Comparison of ENCODE assay signal across 9 cellular contexts in genomic region chr20:37914367-37914671, GRCh38. TPM values are rescaled to one million over a fixed set of nuclear protein-coding genes. Genes with fewer than 3 reads are reported as not detected.
A peak's percentile ranks its signal among the peaks of the same experiment; 100 is the strongest.
DNase-seq lines count a peak whose midpoint lies in the region; ATAC-seq and TF ChIP-seq lines count a peak whose summit lies in the region.
"Had no signal": no experiment of that assay in that cellular context is flagged by ENCODE, and none has a peak within 500 bp of the region (broad histone marks: within the 10 kb centered on the region; RNA-seq: fewer than 3 reads in every experiment).

No MANE protein-coding gene starts in this region.

- no peak for ATAC-seq in central memory CD8-positive, alpha-beta T cell (replicated peaks; ENCODE audit: extremely low read depth, poor library complexity, severe bottlenecking)
- ATAC-seq in naive thymus-derived CD4-positive, alpha-beta T cell, result no peak
- ATAC-seq in GM21423 (IDR thresholded peaks at IDR 0.05; ENCODE audit: unreplicated experiment), result no peak

- peaks cover 26% of the 10 kb centered on the region for H3K27me3 Mint-ChIP-seq in central memory CD8-positive, alpha-beta T cell
- peaks cover 16 to 64% (median 34%) of the 10 kb centered on the region in 5 donors for H3K27me3 Mint-ChIP-seq in naive thymus-derived CD4-positive, alpha-beta T cell

- H3K4me1 ChIP-seq in A673 (ENCODE audit: insufficient read depth, low read length, poor library complexity, severe bottlenecking), result peaks cover 81% of the 10 kb centered on the region
- peaks cover 43% of the 10 kb centered on the region for H3K4me1 ChIP-seq in HUES6 (ENCODE audit: control insufficient read depth, insufficient read depth, low read length)
- H3K4me1 ChIP-seq in naive thymus-derived CD4-positive, alpha-beta T cell (ENCODE audit: control insufficient read depth in 2 of 2, insufficient read depth in 2 of 2, low read length in 2 of 2), result peaks cover 0 to 6% of the 10 kb centered on the region in 2 donors
- peaks cover 0 to 8% (median 0%) of the 10 kb centered on the region in 4 donors for H3K4me1 ChIP-seq in Peyer's patch

- H3K36me3 ChIP-seq in A673 (ENCODE audit: insufficient read depth, low read length, poor library complexity, severe bottlenecking), result no peaks in the 10 kb centered on the region
- no peaks in the 10 kb centered on the region for H3K36me3 ChIP-seq in HUES6 (ENCODE audit: control insufficient read depth, insufficient read depth, low read length)
- H3K36me3 ChIP-seq in naive thymus-derived CD4-positive, alpha-beta T cell (ENCODE audit: control insufficient read depth in 2 of 3, insufficient read depth in 3 of 3, low read length in 3 of 3), result no peaks in the 10 kb centered on the region
- H3K36me3 ChIP-seq in Peyer's patch, result no peaks in the 10 kb centered on the region

- no peak overlapping the region for H3K9ac ChIP-seq in HUES6 (ENCODE audit: low read length)

- H3K27ac ChIP-seq in A673 (ENCODE audit: low read depth, low read length, poor library complexity, severe bottlenecking), result peak overlapping the region; percentile 94
- no peak overlapping the region for H3K27ac ChIP-seq in HUES6 (ENCODE audit: low read depth, low read length)
- H3K27ac ChIP-seq in naive thymus-derived CD4-positive, alpha-beta T cell (ENCODE audit: low read depth, low read length), result no peak overlapping the region
- H3K27ac ChIP-seq in Peyer's patch, result no peak overlapping the region

- peak overlapping the region; percentile 0 for H3K4me3 Mint-ChIP-seq in central memory CD8-positive, alpha-beta T cell
- peak overlapping the region in 8 of 10 donors; percentile 58 to 80 (median 74) for H3K4me3 Mint-ChIP-seq in naive thymus-derived CD4-positive, alpha-beta T cell

- DNase-seq in A673 (ENCODE audit: low spot score), result no peak
- DNase-seq in central memory CD8-positive, alpha-beta T cell (ENCODE audit: low spot score in 2 of 2), result no peak
- DNase-seq in naive thymus-derived CD4-positive, alpha-beta T cell, result no peak
- no peak for DNase-seq in Peyer's patch
- no peak for DNase-seq in EL
- DNase-seq in activated naive CD4-positive, alpha-beta T cell (lab: John Stamatoyannopoulos, UW), result no peak
- DNase-seq: DMS79 treated with DMSO at 0.1 percent for 48 hours had no signal

- no peaks in the 10 kb centered on the region for H3K27me3 ChIP-seq in A673 (replicated peaks; ENCODE audit: insufficient read depth, low read depth, low read length, poor library complexity)
- H3K27me3 ChIP-seq in HUES6 (ENCODE audit: control insufficient read depth, insufficient read depth, low read length), result peaks cover 75% of the 10 kb centered on the region
- H3K27me3 ChIP-seq in naive thymus-derived CD4-positive, alpha-beta T cell (ENCODE audit: control insufficient read depth in 2 of 2, insufficient read depth in 2 of 2, low read length in 2 of 2), result no peaks in the 10 kb centered on the region
- H3K27me3 ChIP-seq in Peyer's patch, result no peaks in the 10 kb centered on the region

- no peaks in the 10 kb centered on the region for H3K4me1 Mint-ChIP-seq in central memory CD8-positive, alpha-beta T cell
- peaks cover 6 to 27% (median 22%) of the 10 kb centered on the region in 7 donors for H3K4me1 Mint-ChIP-seq in naive thymus-derived CD4-positive, alpha-beta T cell

- intact Hi-C loops in A673 (cut with micrococcal nuclease; ENCODE audit: unreplicated experiment), result no loop called here
- intact Hi-C loops in naive thymus-derived CD4-positive, alpha-beta T cell (cut with micrococcal nuclease), result no loop called here

- H3K9me3 ChIP-seq in A673 (ENCODE audit: low read depth, low read length, poor library complexity, severe bottlenecking) (no peaks in the 10 kb centered on the region), HUES6 (ENCODE audit: control insufficient read depth, insufficient read depth, low read depth, low read length) (no peaks in the 10 kb centered on the region), Peyer's patch (no peaks in the 10 kb centered on the region)
- H3K9me3 ChIP-seq in naive thymus-derived CD4-positive, alpha-beta T cell (ENCODE audit: control insufficient read depth in 2 of 3, low read length in 3 of 3), result no peaks in the 10 kb centered on the region

- POLR2A ChIA-PET in A673 (lab: Charles Lee; ENCODE audit: low non-redundant PET), result no interaction called here
- POLR2A ChIA-PET in naive thymus-derived CD4-positive, alpha-beta T cell (lab: Charles Lee), result no interaction called here

- H3K27ac Mint-ChIP-seq in central memory CD8-positive, alpha-beta T cell (ENCODE audit: low read depth), result no peak overlapping the region
- H3K27ac Mint-ChIP-seq in naive thymus-derived CD4-positive, alpha-beta T cell, result peak overlapping the region in 3 of 9 donors; percentile 9 to 86 (median 75)

- TF ChIP-seq CTCF in A673 (conservative IDR thresholded peaks at IDR 0.05; ENCODE audit: low read depth, low read length), result no peak
- TF ChIP-seq CTCF in Peyer's patch (IDR thresholded peaks at IDR 0.05), result no peak

- H3K9me3 Mint-ChIP-seq in central memory CD8-positive, alpha-beta T cell, result no peaks in the 10 kb centered on the region
- H3K9me3 Mint-ChIP-seq in naive thymus-derived CD4-positive, alpha-beta T cell, result peaks cover 0 to 2% (median 0%) of the 10 kb centered on the region in 11 donors

- no peaks in the 10 kb centered on the region for H3K36me3 Mint-ChIP-seq in central memory CD8-positive, alpha-beta T cell (ENCODE audit: insufficient read depth)
- H3K36me3 Mint-ChIP-seq in naive thymus-derived CD4-positive, alpha-beta T cell, result no peaks in the 10 kb centered on the region

- no TSS peak for BruUV-seq in A673 (replicated peaks; lab: Mats Ljungman, UMichigan)

- no peak overlapping the region for H3K4me3 ChIP-seq in A673 (ENCODE audit: low read depth, low read length, poor library complexity, severe bottlenecking)
- H3K4me3 ChIP-seq in HUES6 (ENCODE audit: low read depth, low read length), result peak overlapping the region; percentile 64
- no peak overlapping the region for H3K4me3 ChIP-seq in naive thymus-derived CD4-positive, alpha-beta T cell (ENCODE audit: low read length)
- H3K4me3 ChIP-seq in Peyer's patch, result peak overlapping the region in 2 of 4 donors; percentile 12 to 25

- CTCF ChIA-PET in A673 (lab: Charles Lee), result interaction anchor here (0.6 to 1.2 kb wide), 3 partner anchors 79 to 442 kb away, joined by 3 read pairs; no protein-coding TSS in a partner anchor
- CTCF ChIA-PET in naive thymus-derived CD4-positive, alpha-beta T cell (lab: Charles Lee), result no interaction called here

- no peak for TF ChIP-seq POLR2A in Peyer's patch (IDR thresholded peaks at IDR 0.05)

RNA-seq across cellular contexts. Expression of gene VSTM2L, which starts 11.4 kb away (rescaled TPM):
- total RNA-seq in A673 (2021), result 23.3 and 23.5 TPM in 2 replicates
- under 1 TPM in 1 of 5 experiments, not detected in 4; 0.12 TPM for total RNA-seq in naive thymus-derived CD4-positive, alpha-beta T cell
- not detected for polyA plus RNA-seq in naive thymus-derived CD4-positive, alpha-beta T cell
- 1 to 10 TPM in 1 of 4 donors, under 1 TPM in 2, not detected in 1; 0.57 to 3.7 (median 0.80) TPM for total RNA-seq in Peyer's patch
